Comparison of ENCODE assay signal across 8 cellular contexts in genomic region chr1:212470059-212470458, GRCh38. TPM values are rescaled to one million over a fixed set of nuclear protein-coding genes. Genes with fewer than 3 reads are reported as not detected.
DNase-seq lines count a peak whose midpoint lies in the region; ATAC-seq and TF ChIP-seq lines count a peak whose summit lies in the region.

No MANE protein-coding gene starts in this region.

- H3K4me3 Mint-ChIP-seq in GM23338: no peak overlapping the region

- H3K9ac ChIP-seq in skeletal muscle satellite cell (ENCODE audit: low read depth, low read length): peak overlapping the region; percentile 44

- H3K4me2 ChIP-seq in GM23338 (no peak overlapping the region), skeletal muscle satellite cell (ENCODE audit: low read length) (peak overlapping the region; percentile 47)

- H3K4me3 ChIP-seq in GM23338 (no peak overlapping the region), astrocyte of the spinal cord (ENCODE audit: low read depth, low read length) (no peak overlapping the region), skeletal muscle satellite cell (ENCODE audit: low read length) (no peak overlapping the region)

- H3K4me1 ChIP-seq in GM23338 (ENCODE audit: insufficient read depth): no peaks in the 10 kb centered on the region
- peaks cover 8% of the 10 kb centered on the region for H3K4me1 ChIP-seq in skeletal muscle satellite cell (ENCODE audit: control insufficient read depth, insufficient read depth, low read length)

- H3K4me1 Mint-ChIP-seq in GM23338: peaks cover 6% of the 10 kb centered on the region; the same call in 2 of the 3 replicates

- peaks cover 29% of the 10 kb centered on the region for H3K27me3 Mint-ChIP-seq in GM23338 (ENCODE audit: insufficient read depth, low read depth, poor library complexity)

- H3K9me3 Mint-ChIP-seq in GM23338: peaks cover 29% of the 10 kb centered on the region

- ATAC-seq in GM23338: no peak; the same call in 2 of the 3 replicates

- H3K27ac Mint-ChIP-seq in GM23338: no peak overlapping the region

- H3K27me3 ChIP-seq in GM23338 (ENCODE audit: insufficient read depth) (no peaks in the 10 kb centered on the region), skeletal muscle satellite cell (ENCODE audit: control insufficient read depth, insufficient read depth, low read length) (peaks cover 12% of the 10 kb centered on the region)

- peaks cover 8% of the 10 kb centered on the region for H3K36me3 Mint-ChIP-seq in GM23338 (ENCODE audit: low read depth)

- no peaks in the 10 kb centered on the region for H3K9me3 ChIP-seq in skeletal muscle satellite cell (replicated peaks; ENCODE audit: low read length)

- TF ChIP-seq CTCF in GM23338 (conservative IDR thresholded peaks at IDR 0.05; ENCODE audit: low read depth in 2 of 2) (no peak), astrocyte of the spinal cord (IDR thresholded peaks at IDR 0.05; ENCODE audit: low read depth, low read length) (no peak)

- H3K27ac ChIP-seq in GM23338 (ENCODE audit: low read depth): no peak overlapping the region

- 0 out of 2 replicates have a peak overlapping the region, but pooled peaks have one; percentile 14 for H2AFZ ChIP-seq in GM23338

- in situ Hi-C loops in astrocyte of the spinal cord (cut with HindIII; ENCODE audit: low sequenced_read_pairs): no loop called here

- H3K9me2 ChIP-seq in GM23338 (ENCODE audit: insufficient read depth): 0 out of 2 replicates have a peak, but pooled peaks cover 9% of the 10 kb centered on the region

- no peaks in the 10 kb centered on the region for H3K36me3 ChIP-seq in GM23338 (ENCODE audit: insufficient read depth)
- H3K36me3 ChIP-seq in skeletal muscle satellite cell (ENCODE audit: insufficient read depth, low read length): no peaks in the 10 kb centered on the region

- H3F3A ChIP-seq in GM23338 (replicated peaks; ENCODE audit: low read depth): no peaks in the 10 kb centered on the region

- DNase-seq in GM23338 (ENCODE audit: low spot score) (no peak), astrocyte of the spinal cord (ENCODE audit: low read depth, low spot score) (peak; percentile 98), hippocampal formation (lab: John Stamatoyannopoulos, UW) (peak; percentile 83 to 88), NCI-H1694 treated with DMSO at 0.1 percent for 48 hours (lab: John Stamatoyannopoulos, UW) (no peak), DMS79 (lab: John Stamatoyannopoulos, UW) (no peak), GF-D8 (lab: John Stamatoyannopoulos, UW) (no peak), NCI-H2029 (lab: John Stamatoyannopoulos, UW) (no peak)

- H3K79me2 ChIP-seq in GM23338 (replicated peaks; ENCODE audit: insufficient read depth): no peaks in the 10 kb centered on the region

- no peaks in the 10 kb centered on the region for H4K20me1 ChIP-seq in GM23338 (replicated peaks; ENCODE audit: insufficient read depth)

TF ChIP-seq in GM23338, 12 proteins besides CTCF, POLR2A, EP300 and RAD21 (continues in another document):
- TF ChIP-seq, protein P1, sequence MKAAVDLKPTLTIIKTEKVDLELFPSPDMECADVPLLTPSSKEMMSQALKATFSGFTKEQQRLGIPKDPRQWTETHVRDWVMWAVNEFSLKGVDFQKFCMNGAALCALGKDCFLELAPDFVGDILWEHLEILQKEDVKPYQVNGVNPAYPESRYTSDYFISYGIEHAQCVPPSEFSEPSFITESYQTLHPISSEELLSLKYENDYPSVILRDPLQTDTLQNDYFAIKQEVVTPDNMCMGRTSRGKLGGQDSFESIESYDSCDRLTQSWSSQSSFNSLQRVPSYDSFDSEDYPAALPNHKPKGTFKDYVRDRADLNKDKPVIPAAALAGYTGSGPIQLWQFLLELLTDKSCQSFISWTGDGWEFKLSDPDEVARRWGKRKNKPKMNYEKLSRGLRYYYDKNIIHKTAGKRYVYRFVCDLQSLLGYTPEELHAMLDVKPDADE (IDR thresholded peaks at IDR 0.05): no peak
- TF ChIP-seq CREB1 (CRISPR knock-in tag; IDR thresholded peaks at IDR 0.05; ENCODE audit: low read depth) (no peak), ZNF462 (CRISPR knock-in tag; IDR thresholded peaks at IDR 0.05) (no peak), JUNB (IDR thresholded peaks at IDR 0.05; ENCODE audit: unreplicated experiment) (no peak), NANOG (IDR thresholded peaks at IDR 0.05; ENCODE audit: borderline replicate concordance) (no peak), EZH2 (IDR thresholded peaks at IDR 0.05; ENCODE audit: low read depth, unreplicated experiment) (no peak), STAT1 (IDR thresholded peaks at IDR 0.05; ENCODE audit: unreplicated experiment) (no peak)

RNA-seq across cellular contexts. Expression of gene NENF, which starts 37.3 kb away (rescaled TPM):
- total RNA-seq in GM23338 (2014; rRNA removed; shearing (Covaris generic)): 22.0 and 27.6 TPM in 2 replicates
- polyA plus RNA-seq in GM23338 (2016; fragmentation: Nextera tagmentation; extraction: Ambion mirVana): 58.8 and 60.7 TPM in 2 replicates
- total RNA-seq in skeletal muscle satellite cell (2012; rRNA removed): 20.0 and 28.6 TPM in 2 replicates

RNA-seq across cellular contexts. Expression of gene PACC1, which starts 55.4 kb away (rescaled TPM):
- 17.2 and 18.0 TPM in 2 replicates for total RNA-seq in GM23338 (2014; rRNA removed; shearing (Covaris generic))
- 17.1 and 18.8 TPM in 2 replicates for polyA plus RNA-seq in GM23338 (2016; fragmentation: Nextera tagmentation; extraction: Ambion mirVana)
- total RNA-seq in skeletal muscle satellite cell (2012; rRNA removed): 7.4 and 8.4 TPM in 2 replicates

Comparison
In these comparisons a context has a peak if more than half of its experiments do, and no peak if none do; other contexts are left out.
1. DNase-seq: peak in astrocyte of the spinal cord (single experiment) and hippocampal formation (2 of 2); none in GM23338 (single experiment), NCI-H1694 treated with DMSO at 0.1 percent for 48 hours (single experiment), DMS79 (single experiment), GF-D8 (single experiment) and NCI-H2029 (single experiment).